In the genomic region with DNA sequence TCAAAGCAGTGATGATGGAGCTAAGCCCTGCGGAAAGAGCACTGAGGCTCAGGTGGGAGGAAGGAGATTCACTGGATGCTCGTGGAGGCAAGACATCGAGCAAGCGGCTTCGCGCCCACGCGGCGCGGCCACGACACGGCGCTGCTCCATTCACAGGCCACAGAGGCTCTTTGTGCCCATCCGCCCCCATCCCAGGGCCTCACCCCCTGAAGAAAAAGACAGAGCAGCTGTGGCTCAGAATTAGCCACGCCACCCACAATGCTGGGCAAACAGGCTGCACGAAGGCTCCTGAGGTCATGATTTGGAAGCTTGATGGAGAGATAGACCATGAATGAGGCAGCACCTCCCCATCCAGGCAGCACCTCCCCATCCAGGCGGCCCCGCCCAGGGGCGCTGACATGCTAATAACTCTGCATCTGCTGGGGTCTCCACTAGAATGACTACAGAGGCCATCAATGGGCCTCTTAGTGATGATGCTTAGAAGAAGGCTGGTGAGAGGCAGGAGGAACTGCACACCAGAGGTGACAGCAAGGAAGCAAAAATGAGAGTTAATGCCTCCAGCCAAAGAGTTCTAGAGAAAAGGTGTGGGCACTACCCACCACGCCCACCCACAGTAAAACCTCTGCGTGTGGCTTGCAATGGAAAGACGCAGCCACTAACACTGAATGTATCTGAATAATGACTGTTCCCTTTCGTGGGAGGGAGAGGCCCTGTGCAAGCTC, we compare ENCODE assay signal across 1 cellular context.
TF ChIP-seq lines count a peak whose summit lies in the region.

No MANE protein-coding gene starts in this region.

TF ChIP-seq in HepG2, 621 proteins besides CTCF, POLR2A, EP300 and RAD21 (continued from another document and continues in another):
- TF ChIP-seq, protein P1, sequence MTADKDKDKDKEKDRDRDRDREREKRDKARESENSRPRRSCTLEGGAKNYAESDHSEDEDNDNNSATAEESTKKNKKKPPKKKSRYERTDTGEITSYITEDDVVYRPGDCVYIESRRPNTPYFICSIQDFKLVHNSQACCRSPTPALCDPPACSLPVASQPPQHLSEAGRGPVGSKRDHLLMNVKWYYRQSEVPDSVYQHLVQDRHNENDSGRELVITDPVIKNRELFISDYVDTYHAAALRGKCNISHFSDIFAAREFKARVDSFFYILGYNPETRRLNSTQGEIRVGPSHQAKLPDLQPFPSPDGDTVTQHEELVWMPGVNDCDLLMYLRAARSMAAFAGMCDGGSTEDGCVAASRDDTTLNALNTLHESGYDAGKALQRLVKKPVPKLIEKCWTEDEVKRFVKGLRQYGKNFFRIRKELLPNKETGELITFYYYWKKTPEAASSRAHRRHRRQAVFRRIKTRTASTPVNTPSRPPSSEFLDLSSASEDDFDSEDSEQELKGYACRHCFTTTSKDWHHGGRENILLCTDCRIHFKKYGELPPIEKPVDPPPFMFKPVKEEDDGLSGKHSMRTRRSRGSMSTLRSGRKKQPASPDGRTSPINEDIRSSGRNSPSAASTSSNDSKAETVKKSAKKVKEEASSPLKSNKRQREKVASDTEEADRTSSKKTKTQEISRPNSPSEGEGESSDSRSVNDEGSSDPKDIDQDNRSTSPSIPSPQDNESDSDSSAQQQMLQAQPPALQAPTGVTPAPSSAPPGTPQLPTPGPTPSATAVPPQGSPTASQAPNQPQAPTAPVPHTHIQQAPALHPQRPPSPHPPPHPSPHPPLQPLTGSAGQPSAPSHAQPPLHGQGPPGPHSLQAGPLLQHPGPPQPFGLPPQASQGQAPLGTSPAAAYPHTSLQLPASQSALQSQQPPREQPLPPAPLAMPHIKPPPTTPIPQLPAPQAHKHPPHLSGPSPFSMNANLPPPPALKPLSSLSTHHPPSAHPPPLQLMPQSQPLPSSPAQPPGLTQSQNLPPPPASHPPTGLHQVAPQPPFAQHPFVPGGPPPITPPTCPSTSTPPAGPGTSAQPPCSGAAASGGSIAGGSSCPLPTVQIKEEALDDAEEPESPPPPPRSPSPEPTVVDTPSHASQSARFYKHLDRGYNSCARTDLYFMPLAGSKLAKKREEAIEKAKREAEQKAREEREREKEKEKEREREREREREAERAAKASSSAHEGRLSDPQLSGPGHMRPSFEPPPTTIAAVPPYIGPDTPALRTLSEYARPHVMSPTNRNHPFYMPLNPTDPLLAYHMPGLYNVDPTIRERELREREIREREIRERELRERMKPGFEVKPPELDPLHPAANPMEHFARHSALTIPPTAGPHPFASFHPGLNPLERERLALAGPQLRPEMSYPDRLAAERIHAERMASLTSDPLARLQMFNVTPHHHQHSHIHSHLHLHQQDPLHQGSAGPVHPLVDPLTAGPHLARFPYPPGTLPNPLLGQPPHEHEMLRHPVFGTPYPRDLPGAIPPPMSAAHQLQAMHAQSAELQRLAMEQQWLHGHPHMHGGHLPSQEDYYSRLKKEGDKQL (CRISPR knock-in tag; IDR thresholded peaks at IDR 0.05; ENCODE audit: low read depth) = no peak
- TF ChIP-seq RFX1 (IDR thresholded peaks at IDR 0.05) (no peak), ZSCAN22 (CRISPR knock-in tag; IDR thresholded peaks at IDR 0.05) (no peak), ZFYVE20 (CRISPR knock-in tag; IDR thresholded peaks at IDR 0.05; ENCODE audit: borderline replicate concordance, low read depth) (no peak), ZBTB8A (CRISPR knock-in tag; IDR thresholded peaks at IDR 0.05; ENCODE audit: borderline replicate concordance, low read depth) (no peak), ARID2 (CRISPR knock-in tag; IDR thresholded peaks at IDR 0.05; ENCODE audit: borderline replicate concordance) (no peak), ZNF768 (CRISPR knock-in tag; IDR thresholded peaks at IDR 0.05) (peak; percentile 16; the same call in 1 of the 2 replicates), ZNF431 (CRISPR knock-in tag; IDR thresholded peaks at IDR 0.05; ENCODE audit: borderline replicate concordance, low read depth) (no peak), ZNF121 (CRISPR knock-in tag; IDR thresholded peaks at IDR 0.05) (no peak), ZNF460 (CRISPR knock-in tag; IDR thresholded peaks at IDR 0.05; ENCODE audit: borderline replicate concordance) (no peak), ZNF800 (CRISPR knock-in tag; IDR thresholded peaks at IDR 0.05) (no peak), ZNF773 (CRISPR knock-in tag; IDR thresholded peaks at IDR 0.05; ENCODE audit: borderline replicate concordance) (no peak), ZNF672 (CRISPR knock-in tag; IDR thresholded peaks at IDR 0.05) (no peak), HNRNPL (IDR thresholded peaks at IDR 0.05; ENCODE audit: low read depth, low read length) (0 out of 2 replicates have a peak, but pooled peaks have one; percentile 56), RBFOX2 (IDR thresholded peaks at IDR 0.05; ENCODE audit: low read depth, low read length) (0 out of 2 replicates have a peak, but pooled peaks have one; percentile 24), NFATC3 (CRISPR knock-in tag; IDR thresholded peaks at IDR 0.05) (no peak), GATA4 (IDR thresholded peaks at IDR 0.05; ENCODE audit: borderline replicate concordance, low read depth) (no peak), NR2F1 (CRISPR knock-in tag; IDR thresholded peaks at IDR 0.05) (no peak), ZNF430 (CRISPR knock-in tag; IDR thresholded peaks at IDR 0.05) (no peak), HOXA3 (CRISPR knock-in tag; IDR thresholded peaks at IDR 0.05) (0 out of 2 replicates have a peak, but pooled peaks have one; percentile 4), RXRA (CRISPR knock-in tag; IDR thresholded peaks at IDR 0.05) (0 out of 2 replicates have a peak, but pooled peaks have one; percentile 6), ZNF746 (CRISPR knock-in tag; IDR thresholded peaks at IDR 0.05) (no peak), CENPT (CRISPR knock-in tag; IDR thresholded peaks at IDR 0.05; ENCODE audit: low read depth) (no peak), ETV5 (CRISPR knock-in tag; IDR thresholded peaks at IDR 0.05; ENCODE audit: borderline replicate concordance) (no peak), ZNF160 (CRISPR knock-in tag; IDR thresholded peaks at IDR 0.05) (no peak)
- TF ChIP-seq, protein P2, sequence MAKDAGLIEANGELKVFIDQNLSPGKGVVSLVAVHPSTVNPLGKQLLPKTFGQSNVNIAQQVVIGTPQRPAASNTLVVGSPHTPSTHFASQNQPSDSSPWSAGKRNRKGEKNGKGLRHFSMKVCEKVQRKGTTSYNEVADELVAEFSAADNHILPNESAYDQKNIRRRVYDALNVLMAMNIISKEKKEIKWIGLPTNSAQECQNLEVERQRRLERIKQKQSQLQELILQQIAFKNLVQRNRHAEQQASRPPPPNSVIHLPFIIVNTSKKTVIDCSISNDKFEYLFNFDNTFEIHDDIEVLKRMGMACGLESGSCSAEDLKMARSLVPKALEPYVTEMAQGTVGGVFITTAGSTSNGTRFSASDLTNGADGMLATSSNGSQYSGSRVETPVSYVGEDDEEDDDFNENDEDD (CRISPR knock-in tag; IDR thresholded peaks at IDR 0.05; ENCODE audit: borderline replicate concordance) = no peak
- TF ChIP-seq, protein P3, sequence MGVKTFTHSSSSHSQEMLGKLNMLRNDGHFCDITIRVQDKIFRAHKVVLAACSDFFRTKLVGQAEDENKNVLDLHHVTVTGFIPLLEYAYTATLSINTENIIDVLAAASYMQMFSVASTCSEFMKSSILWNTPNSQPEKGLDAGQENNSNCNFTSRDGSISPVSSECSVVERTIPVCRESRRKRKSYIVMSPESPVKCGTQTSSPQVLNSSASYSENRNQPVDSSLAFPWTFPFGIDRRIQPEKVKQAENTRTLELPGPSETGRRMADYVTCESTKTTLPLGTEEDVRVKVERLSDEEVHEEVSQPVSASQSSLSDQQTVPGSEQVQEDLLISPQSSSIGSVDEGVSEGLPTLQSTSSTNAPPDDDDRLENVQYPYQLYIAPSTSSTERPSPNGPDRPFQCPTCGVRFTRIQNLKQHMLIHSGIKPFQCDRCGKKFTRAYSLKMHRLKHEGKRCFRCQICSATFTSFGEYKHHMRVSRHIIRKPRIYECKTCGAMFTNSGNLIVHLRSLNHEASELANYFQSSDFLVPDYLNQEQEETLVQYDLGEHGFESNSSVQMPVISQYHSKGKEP (CRISPR knock-in tag; IDR thresholded peaks at IDR 0.05) = no peak
- TF ChIP-seq, protein P4, sequence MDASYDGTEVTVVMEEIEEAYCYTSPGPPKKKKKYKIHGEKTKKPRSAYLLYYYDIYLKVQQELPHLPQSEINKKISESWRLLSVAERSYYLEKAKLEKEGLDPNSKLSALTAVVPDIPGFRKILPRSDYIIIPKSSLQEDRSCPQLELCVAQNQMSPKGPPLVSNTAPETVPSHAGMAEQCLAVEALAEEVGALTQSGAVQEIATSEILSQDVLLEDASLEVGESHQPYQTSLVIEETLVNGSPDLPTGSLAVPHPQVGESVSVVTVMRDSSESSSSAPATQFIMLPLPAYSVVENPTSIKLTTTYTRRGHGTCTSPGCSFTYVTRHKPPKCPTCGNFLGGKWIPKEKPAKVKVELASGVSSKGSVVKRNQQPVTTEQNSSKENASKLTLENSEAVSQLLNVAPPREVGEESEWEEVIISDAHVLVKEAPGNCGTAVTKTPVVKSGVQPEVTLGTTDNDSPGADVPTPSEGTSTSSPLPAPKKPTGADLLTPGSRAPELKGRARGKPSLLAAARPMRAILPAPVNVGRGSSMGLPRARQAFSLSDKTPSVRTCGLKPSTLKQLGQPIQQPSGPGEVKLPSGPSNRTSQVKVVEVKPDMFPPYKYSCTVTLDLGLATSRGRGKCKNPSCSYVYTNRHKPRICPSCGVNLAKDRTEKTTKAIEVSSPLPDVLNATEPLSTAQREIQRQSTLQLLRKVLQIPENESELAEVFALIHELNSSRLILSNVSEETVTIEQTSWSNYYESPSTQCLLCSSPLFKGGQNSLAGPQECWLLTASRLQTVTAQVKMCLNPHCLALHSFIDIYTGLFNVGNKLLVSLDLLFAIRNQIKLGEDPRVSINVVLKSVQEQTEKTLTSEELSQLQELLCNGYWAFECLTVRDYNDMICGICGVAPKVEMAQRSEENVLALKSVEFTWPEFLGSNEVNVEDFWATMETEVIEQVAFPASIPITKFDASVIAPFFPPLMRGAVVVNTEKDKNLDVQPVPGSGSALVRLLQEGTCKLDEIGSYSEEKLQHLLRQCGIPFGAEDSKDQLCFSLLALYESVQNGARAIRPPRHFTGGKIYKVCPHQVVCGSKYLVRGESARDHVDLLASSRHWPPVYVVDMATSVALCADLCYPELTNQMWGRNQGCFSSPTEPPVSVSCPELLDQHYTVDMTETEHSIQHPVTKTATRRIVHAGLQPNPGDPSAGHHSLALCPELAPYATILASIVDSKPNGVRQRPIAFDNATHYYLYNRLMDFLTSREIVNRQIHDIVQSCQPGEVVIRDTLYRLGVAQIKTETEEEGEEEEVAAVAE (CRISPR knock-in tag; IDR thresholded peaks at IDR 0.05; ENCODE audit: borderline replicate concordance) = no peak; the same call in 1 of the 2 replicates
- TF ChIP-seq, protein P5, sequence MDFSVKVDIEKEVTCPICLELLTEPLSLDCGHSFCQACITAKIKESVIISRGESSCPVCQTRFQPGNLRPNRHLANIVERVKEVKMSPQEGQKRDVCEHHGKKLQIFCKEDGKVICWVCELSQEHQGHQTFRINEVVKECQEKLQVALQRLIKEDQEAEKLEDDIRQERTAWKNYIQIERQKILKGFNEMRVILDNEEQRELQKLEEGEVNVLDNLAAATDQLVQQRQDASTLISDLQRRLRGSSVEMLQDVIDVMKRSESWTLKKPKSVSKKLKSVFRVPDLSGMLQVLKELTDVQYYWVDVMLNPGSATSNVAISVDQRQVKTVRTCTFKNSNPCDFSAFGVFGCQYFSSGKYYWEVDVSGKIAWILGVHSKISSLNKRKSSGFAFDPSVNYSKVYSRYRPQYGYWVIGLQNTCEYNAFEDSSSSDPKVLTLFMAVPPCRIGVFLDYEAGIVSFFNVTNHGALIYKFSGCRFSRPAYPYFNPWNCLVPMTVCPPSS (IDR thresholded peaks at IDR 0.05) = no peak
- TF ChIP-seq, protein P6, sequence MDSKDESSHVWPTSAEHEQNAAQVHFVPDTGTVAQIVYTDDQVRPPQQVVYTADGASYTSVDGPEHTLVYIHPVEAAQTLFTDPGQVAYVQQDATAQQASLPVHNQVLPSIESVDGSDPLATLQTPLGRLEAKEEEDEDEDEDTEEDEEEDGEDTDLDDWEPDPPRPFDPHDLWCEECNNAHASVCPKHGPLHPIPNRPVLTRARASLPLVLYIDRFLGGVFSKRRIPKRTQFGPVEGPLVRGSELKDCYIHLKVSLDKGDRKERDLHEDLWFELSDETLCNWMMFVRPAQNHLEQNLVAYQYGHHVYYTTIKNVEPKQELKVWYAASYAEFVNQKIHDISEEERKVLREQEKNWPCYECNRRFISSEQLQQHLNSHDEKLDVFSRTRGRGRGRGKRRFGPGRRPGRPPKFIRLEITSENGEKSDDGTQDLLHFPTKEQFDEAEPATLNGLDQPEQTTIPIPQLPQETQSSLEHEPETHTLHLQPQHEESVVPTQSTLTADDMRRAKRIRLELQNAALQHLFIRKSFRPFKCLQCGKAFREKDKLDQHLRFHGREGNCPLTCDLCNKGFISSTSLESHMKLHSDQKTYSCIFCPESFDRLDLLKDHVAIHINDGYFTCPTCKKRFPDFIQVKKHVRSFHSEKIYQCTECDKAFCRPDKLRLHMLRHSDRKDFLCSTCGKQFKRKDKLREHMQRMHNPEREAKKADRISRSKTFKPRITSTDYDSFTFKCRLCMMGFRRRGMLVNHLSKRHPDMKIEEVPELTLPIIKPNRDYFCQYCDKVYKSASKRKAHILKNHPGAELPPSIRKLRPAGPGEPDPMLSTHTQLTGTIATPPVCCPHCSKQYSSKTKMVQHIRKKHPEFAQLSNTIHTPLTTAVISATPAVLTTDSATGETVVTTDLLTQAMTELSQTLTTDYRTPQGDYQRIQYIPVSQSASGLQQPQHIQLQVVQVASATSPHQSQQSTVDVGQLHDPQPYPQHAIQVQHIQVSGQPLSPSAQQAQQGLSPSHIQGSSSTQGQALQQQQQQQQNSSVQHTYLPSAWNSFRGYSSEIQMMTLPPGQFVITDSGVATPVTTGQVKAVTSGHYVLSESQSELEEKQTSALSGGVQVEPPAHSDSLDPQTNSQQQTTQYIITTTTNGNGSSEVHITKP (CRISPR knock-in tag; IDR thresholded peaks at IDR 0.05; ENCODE audit: low read depth) = no peak
- TF ChIP-seq, protein P7, sequence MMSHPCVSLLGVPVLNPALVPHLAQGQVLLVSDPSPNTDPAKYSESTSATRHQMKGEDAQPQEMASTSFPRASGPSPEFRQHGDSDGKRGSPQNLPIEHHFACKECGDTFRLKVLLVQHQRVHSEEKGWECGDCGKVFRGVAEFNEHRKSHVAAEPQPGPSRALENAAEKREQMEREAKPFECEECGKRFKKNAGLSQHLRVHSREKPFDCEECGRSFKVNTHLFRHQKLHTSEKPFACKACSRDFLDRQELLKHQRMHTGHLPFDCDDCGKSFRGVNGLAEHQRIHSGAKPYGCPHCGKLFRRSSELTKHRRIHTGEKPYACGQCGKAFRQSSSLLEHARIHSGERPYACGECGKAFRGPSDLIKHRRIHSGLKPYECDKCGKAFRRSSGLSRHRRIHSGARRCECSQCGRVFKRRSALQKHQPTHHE (CRISPR knock-in tag; IDR thresholded peaks at IDR 0.05; ENCODE audit: borderline replicate concordance) = no peak
